ENCODE assay signal across 7 cellular contexts in genomic region chr7:23035542-23036371, GRCh38. TPM values are rescaled to one million over a fixed set of nuclear protein-coding genes. Genes with fewer than 3 reads are reported as not detected.
DNase-seq lines count a peak whose midpoint lies in the region; ATAC-seq, FAIRE-seq and TF ChIP-seq lines count a peak whose summit lies in the region.
"Not testable (repeated sequence)": the region's sequence is repeated elsewhere in the genome, so short reads cannot be mapped to it uniquely, and the experiment has no call there.

No MANE protein-coding gene starts in this region.

- not testable (repeated sequence) for BruUV-seq in Caco-2 (replicated peaks; lab: Mats Ljungman, UMichigan)
- TSS peak; percentile 75 for BruUV-seq in HCT116 (replicated peaks; lab: Mats Ljungman, UMichigan)
- TSS peak; percentile 85 for BruUV-seq in K562 (replicated peaks; lab: Mats Ljungman, UMichigan)

- DNase-seq in Caco-2; HCT116 (ENCODE audit: low read depth, low spot score); RWPE1 (ENCODE audit: low spot score); K562 (ENCODE audit: extremely low read depth in 1 of 4, low spot score in 3 of 4); epithelial cell of prostate (ENCODE audit: low read depth, low spot score); osteocyte (ENCODE audit: extremely low spot score, unreplicated experiment): not testable (repeated sequence)
- DNase-seq in NCI-H1105 treated with DMSO at 0.1 percent for 48 hours (lab: John Stamatoyannopoulos, UW), result peak; percentile 6

- H4K20me1 ChIP-seq in HCT116 (ENCODE audit: insufficient read depth); K562 (replicated peaks; ENCODE audit: control insufficient read depth, insufficient read depth, low read length): not testable (repeated sequence)

- H3K9ac ChIP-seq in HCT116 (ENCODE audit: low read length), result peak overlapping the region; percentile 33; the same call in 1 of the 2 replicates
- peak overlapping the region in 1 of 2 experiments; percentile 46; a peak in 2 of 4 replicates for H3K9ac ChIP-seq in K562 (ENCODE audit: insufficient read depth in 1 of 2, low read depth in 2 of 2, low read length in 2 of 2)

- WGBS in K562 (ENCODE audit: insufficient coverage, low coverage, missing lambda C conversion rate), result 21% methylated on average over 19 of the region's 34 CpGs

- TF ChIP-seq RAD21 in HCT116 (IDR thresholded peaks at IDR 0.05; ENCODE audit: low read depth); K562 (CRISPR knock-in tag; conservative IDR thresholded peaks at IDR 0.05 in 1 of 2, IDR thresholded peaks at IDR 0.05 in 1 of 2): not testable (repeated sequence)

- TF ChIP-seq CTCF in Caco-2 (IDR thresholded peaks at IDR 0.05; ENCODE audit: insufficient read depth in 1 of 2, low read depth in 1 of 2, low read length in 1 of 2, severe bottlenecking in 1 of 2, unreplicated experiment in 1 of 2); HCT116 (IDR thresholded peaks at IDR 0.05 in 2 of 3, conservative IDR thresholded peaks at IDR 0.05 in 1 of 3; ENCODE audit: borderline replicate concordance in 1 of 3, insufficient read depth in 1 of 3, low read depth in 2 of 3, low read length in 2 of 3); RWPE1 (conservative IDR thresholded peaks at IDR 0.05; ENCODE audit: low read depth); K562 (IDR thresholded peaks at IDR 0.05 in 2 of 3, conservative IDR thresholded peaks at IDR 0.05 in 1 of 3; ENCODE audit: insufficient read depth in 2 of 3, low read depth in 1 of 3, low read length in 3 of 3); osteocyte (IDR thresholded peaks at IDR 0.05): not testable (repeated sequence)

- in situ Hi-C loops in K562 (cut with MboI), result not testable (repeated sequence)

- not testable (repeated sequence) for H3K27me3 ChIP-seq in Caco-2 (replicated peaks; ENCODE audit: control insufficient read depth, insufficient read depth, low read length); HCT116 (ENCODE audit: insufficient read depth, low read length); K562 (ENCODE audit: control insufficient read depth in 2 of 2, insufficient read depth in 2 of 2, low read length in 2 of 2)

- 0 out of 2 replicates have a peak overlapping the region, but pooled peaks have one; percentile 32 for H3K27ac ChIP-seq in HCT116 (ENCODE audit: low read depth, low read length)
- peak overlapping the region; percentile 77 for H3K27ac ChIP-seq in RWPE1
- peak overlapping the region; percentile 33; the same call in 1 of the 3 replicates for H3K27ac ChIP-seq in K562 (ENCODE audit: extremely low read depth, low read depth, low read length)
- H3K27ac ChIP-seq in epithelial cell of prostate, result peak overlapping the region; percentile 41

- H3K36me3 ChIP-seq in Caco-2 (ENCODE audit: control insufficient read depth, insufficient read depth, low read length); HCT116 (ENCODE audit: control insufficient read depth in 1 of 2, insufficient read depth in 2 of 2, low read length in 2 of 2); K562 (ENCODE audit: control insufficient read depth, insufficient read depth, low read length): not testable (repeated sequence)

- H3K36me3 Mint-ChIP-seq in Caco-2 (ENCODE audit: insufficient read depth, unreplicated experiment); osteocyte (ENCODE audit: unreplicated experiment): not testable (repeated sequence)

- H3K9me3 ChIP-seq in Caco-2; HCT116 (ENCODE audit: control insufficient read depth in 1 of 2, insufficient read depth in 1 of 2, low read depth in 1 of 2, low read length in 2 of 2); K562 (replicated peaks; ENCODE audit: control insufficient read depth, insufficient read depth, low read depth, low read length): not testable (repeated sequence)

- not testable (repeated sequence) for H3K4me3 ChIP-seq in Caco-2 (ENCODE audit: low read depth, low read length)
- H3K4me3 ChIP-seq in HCT116 (replicated peaks in 1 of 2; ENCODE audit: low read depth in 1 of 2, low read length in 2 of 2), result peak overlapping the region; percentile 17 to 28; a peak in 3 of 4 replicates
- peak overlapping the region; percentile 19; the same call in 1 of the 2 replicates for H3K4me3 ChIP-seq in K562

- intact Hi-C loops in Caco-2 (cut with micrococcal nuclease; ENCODE audit: unreplicated experiment); HCT116 (cut with micrococcal nuclease): not testable (repeated sequence)
- intact Hi-C loops in K562 (cut with micrococcal nuclease), result loop anchor here (1.0 kb wide), 1 partner anchor 18 kb away; no protein-coding TSS in a partner anchor

- not testable (repeated sequence) for FAIRE-seq in K562 (lab: Jason Lieb, UNC)

- TF ChIP-seq POLR2A in HCT116 (IDR thresholded peaks at IDR 0.05; ENCODE audit: borderline replicate concordance, extremely low read depth, insufficient read depth, insufficient read length), result not testable (repeated sequence)
- peak; percentile 59 for TF ChIP-seq POLR2A in K562 (conservative IDR thresholded peaks at IDR 0.05)

- H3K4me3 Mint-ChIP-seq in Caco-2 (ENCODE audit: unreplicated experiment) (peak overlapping the region; percentile 45), osteocyte (ENCODE audit: unreplicated experiment) (peak overlapping the region; percentile 1)

- RAD21 ChIA-PET in HCT116 (lab: Charles Lee; ENCODE audit: low non-redundant PET in 1 of 2, low total read pairs in 2 of 2, uncharacterized antibody in 2 of 2, unreplicated experiment in 2 of 2), result not testable (repeated sequence)

- CTCF ChIA-PET in Caco-2 (lab: Charles Lee); HCT116 (lab: Charles Lee); RWPE1 (lab: Yijun Ruan, JAX); K562 (lab: Yijun Ruan, JAX; ENCODE audit: low intra/inter-chr PET ratio): not testable (repeated sequence)

- not testable (repeated sequence) for H3K27me3 Mint-ChIP-seq in Caco-2 (ENCODE audit: insufficient read depth, unreplicated experiment); osteocyte (ENCODE audit: unreplicated experiment)

- H3K9me3 Mint-ChIP-seq in Caco-2 (ENCODE audit: unreplicated experiment); osteocyte (ENCODE audit: unreplicated experiment): not testable (repeated sequence)

- TF ChIP-seq EP300 in K562 (IDR thresholded peaks at IDR 0.05; ENCODE audit: low read length), result not testable (repeated sequence)

- H3K9me1 ChIP-seq in K562 (ENCODE audit: control insufficient read depth, insufficient read depth, low read length), result not testable (repeated sequence)

- not testable (repeated sequence) for H3K4me1 Mint-ChIP-seq in Caco-2 (ENCODE audit: low read depth, unreplicated experiment); osteocyte (ENCODE audit: unreplicated experiment)

- not testable (repeated sequence) for H3K79me2 ChIP-seq in HCT116 (ENCODE audit: insufficient read depth, low read length); K562 (ENCODE audit: control insufficient read depth, insufficient read depth, low read length)

- not testable (repeated sequence) for H3K4me2 ChIP-seq in HCT116 (ENCODE audit: low read length)
- H3K4me2 ChIP-seq in K562 (ENCODE audit: insufficient read depth, low read length), result peak overlapping the region; percentile 55; the same call in 1 of the 2 replicates

- POLR2A ChIA-PET in Caco-2 (lab: Charles Lee); HCT116 (lab: Charles Lee); RWPE1 (lab: Yijun Ruan, JAX; ENCODE audit: low non-redundant PET); K562 (lab: Yijun Ruan, JAX): not testable (repeated sequence)

- peak; percentile 38; the same call in 1 of the 2 replicates for ATAC-seq in HCT116
- ATAC-seq in K562, result peak; percentile 53; the same call in 2 of the 3 replicates

- H3K9me2 ChIP-seq in HCT116 (ENCODE audit: insufficient read depth), result not testable (repeated sequence)

- not testable (repeated sequence) for H2AFZ ChIP-seq in HCT116 (ENCODE audit: low read depth, low read length, poor library complexity, severe bottlenecking)
- H2AFZ ChIP-seq in K562 (ENCODE audit: low read depth, low read length), result peak overlapping the region; percentile 76

- H3K27ac Mint-ChIP-seq in Caco-2 (ENCODE audit: unreplicated experiment); osteocyte (ENCODE audit: unreplicated experiment): not testable (repeated sequence)

- not testable (repeated sequence) for H3K4me1 ChIP-seq in Caco-2; HCT116 (ENCODE audit: control insufficient read depth in 1 of 2, insufficient read depth in 2 of 2, low read length in 2 of 2); K562 (replicated peaks in 1 of 2; ENCODE audit: control insufficient read depth in 2 of 2, insufficient read depth in 2 of 2, low read length in 2 of 2)

RNA-seq across cellular contexts. Expression of gene HYCC1, which starts 21.8 kb away (rescaled TPM):
- total RNA-seq in Caco-2 (2022), result 43.4 and 46.2 TPM in 2 replicates
- 23.5 TPM for total RNA-seq in HCT116 (2021; ENCODE audit: unreplicated experiment)
- 4.5 and 5.1 TPM in 2 replicates for polyA plus RNA-seq in HCT116 (2012)
- 25.8 and 69.5 TPM in 2 replicates for total RNA-seq in K562 (2011; cell fraction: chromatin; rRNA removed; ENCODE audit: low replicate concordance)
- 12.5 and 14.9 TPM in 2 replicates for total RNA-seq in K562 (2011; cell fraction: nucleolus; rRNA removed)
- 25.1 and 44.4 TPM in 2 replicates for total RNA-seq in K562 (2011; cell fraction: nucleoplasm; rRNA removed)
- total RNA-seq in K562 (2014; rRNA removed), result 18.8 and 24.7 TPM in 2 replicates
- total RNA-seq in K562 (2014; rRNA removed; fragmentation: Illumina TruSeq; extraction: Trizol), result 37.0 and 41.1 TPM in 2 replicates
- 26.5 and 38.1 TPM in 2 replicates for total RNA-seq in K562 (2015; rRNA removed; fragmentation: Illumina TruSeq; extraction: Trizol)
- total RNA-seq in K562 (2021), result 37.9 and 43.0 TPM in 2 replicates
- 31.2 and 39.8 TPM in 2 replicates for polyA plus RNA-seq in K562 (2011; rRNA removed)
- 7.6 and 15.5 TPM in 2 replicates for polyA plus RNA-seq in K562 (2011; cell fraction: cytosol; rRNA removed)
- 22.5 and 31.5 TPM in 2 replicates for polyA plus RNA-seq in K562 (2011; cell fraction: nucleus; rRNA removed)
- polyA plus RNA-seq in K562 (2012), result 16.3 and 36.3 TPM in 2 replicates
- polyA plus RNA-seq in K562 (2014; fragmentation: Illumina TruSeq; extraction: Trizol), result 40.4 and 44.7 TPM in 2 replicates
- polyA plus RNA-seq in K562 (2014; fragmentation: Nextera tagmentation; extraction: Ambion mirVana), result 10 to 100 TPM; 11.2 to 16.0 TPM
- 33.3 and 40.6 TPM in 2 replicates for polyA plus RNA-seq in K562 (2014; rRNA removed)
- 41.3 and 50.1 TPM in 2 replicates for polyA minus RNA-seq in K562 (2011; rRNA and poly(A)+ RNA removed)
- polyA minus RNA-seq in K562 (2011; cell fraction: cytosol; rRNA and poly(A)+ RNA removed), result 13.6 and 20.0 TPM in 2 replicates
- 25.4 and 45.8 TPM in 2 replicates for polyA minus RNA-seq in K562 (2011; cell fraction: nucleus; rRNA and poly(A)+ RNA removed)
- total RNA-seq in osteocyte, result 52.3 and 56.9 TPM in 2 replicates
